ENCODE assay signal across 1 cellular context in the genomic region with DNA sequence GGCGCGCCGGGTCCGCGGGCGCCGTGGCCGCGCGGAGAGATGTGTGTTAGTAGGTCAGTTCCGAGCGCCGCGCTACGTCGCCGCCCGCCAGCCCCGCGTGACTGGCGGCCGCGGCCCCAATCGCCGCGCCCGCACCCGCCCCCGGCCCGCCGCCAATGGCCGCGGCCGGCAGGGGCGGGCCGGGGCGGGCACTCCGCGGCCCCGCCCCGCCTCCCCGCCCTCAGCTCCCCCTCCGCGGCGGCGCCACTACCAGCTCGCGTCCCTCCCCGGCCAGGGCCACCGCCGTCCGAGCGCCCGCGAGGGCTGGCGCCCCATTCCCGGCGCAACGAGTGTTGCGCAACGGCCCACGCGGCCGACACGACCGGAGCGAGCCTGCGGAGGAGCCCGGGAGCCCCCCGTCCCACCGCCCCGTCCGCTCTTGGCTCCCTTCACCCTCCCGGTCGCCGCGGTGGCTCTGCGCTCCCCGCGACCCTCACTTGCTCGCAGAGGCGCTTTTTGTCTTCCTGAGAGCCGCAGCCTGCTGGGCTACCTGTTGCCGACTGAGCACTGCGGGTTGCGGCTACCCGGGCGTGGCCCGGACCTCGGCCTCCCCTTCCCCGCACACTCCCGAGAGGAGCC.
A peak's percentile ranks its signal among the peaks of the same experiment; 100 is the strongest.
TF ChIP-seq lines count a peak whose summit lies in the region.

A gene with protein sequence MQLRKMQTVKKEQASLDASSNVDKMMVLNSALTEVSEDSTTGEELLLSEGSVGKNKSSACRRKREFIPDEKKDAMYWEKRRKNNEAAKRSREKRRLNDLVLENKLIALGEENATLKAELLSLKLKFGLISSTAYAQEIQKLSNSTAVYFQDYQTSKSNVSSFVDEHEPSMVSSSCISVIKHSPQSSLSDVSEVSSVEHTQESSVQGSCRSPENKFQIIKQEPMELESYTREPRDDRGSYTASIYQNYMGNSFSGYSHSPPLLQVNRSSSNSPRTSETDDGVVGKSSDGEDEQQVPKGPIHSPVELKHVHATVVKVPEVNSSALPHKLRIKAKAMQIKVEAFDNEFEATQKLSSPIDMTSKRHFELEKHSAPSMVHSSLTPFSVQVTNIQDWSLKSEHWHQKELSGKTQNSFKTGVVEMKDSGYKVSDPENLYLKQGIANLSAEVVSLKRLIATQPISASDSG (minus strand): TSS at position 48 of the 618 bp plus-strand sequence. CDS start 13,098 bp downstream, outside the sequence.

TF ChIP-seq in K562, 482 proteins besides CTCF, POLR2A, EP300 and RAD21 (continued from another document and continues in another):
- TF ChIP-seq, protein P1, sequence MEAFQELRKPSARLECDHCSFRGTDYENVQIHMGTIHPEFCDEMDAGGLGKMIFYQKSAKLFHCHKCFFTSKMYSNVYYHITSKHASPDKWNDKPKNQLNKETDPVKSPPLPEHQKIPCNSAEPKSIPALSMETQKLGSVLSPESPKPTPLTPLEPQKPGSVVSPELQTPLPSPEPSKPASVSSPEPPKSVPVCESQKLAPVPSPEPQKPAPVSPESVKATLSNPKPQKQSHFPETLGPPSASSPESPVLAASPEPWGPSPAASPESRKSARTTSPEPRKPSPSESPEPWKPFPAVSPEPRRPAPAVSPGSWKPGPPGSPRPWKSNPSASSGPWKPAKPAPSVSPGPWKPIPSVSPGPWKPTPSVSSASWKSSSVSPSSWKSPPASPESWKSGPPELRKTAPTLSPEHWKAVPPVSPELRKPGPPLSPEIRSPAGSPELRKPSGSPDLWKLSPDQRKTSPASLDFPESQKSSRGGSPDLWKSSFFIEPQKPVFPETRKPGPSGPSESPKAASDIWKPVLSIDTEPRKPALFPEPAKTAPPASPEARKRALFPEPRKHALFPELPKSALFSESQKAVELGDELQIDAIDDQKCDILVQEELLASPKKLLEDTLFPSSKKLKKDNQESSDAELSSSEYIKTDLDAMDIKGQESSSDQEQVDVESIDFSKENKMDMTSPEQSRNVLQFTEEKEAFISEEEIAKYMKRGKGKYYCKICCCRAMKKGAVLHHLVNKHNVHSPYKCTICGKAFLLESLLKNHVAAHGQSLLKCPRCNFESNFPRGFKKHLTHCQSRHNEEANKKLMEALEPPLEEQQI (IDR thresholded peaks at IDR 0.05): no peak
- TF ChIP-seq, protein P2, sequence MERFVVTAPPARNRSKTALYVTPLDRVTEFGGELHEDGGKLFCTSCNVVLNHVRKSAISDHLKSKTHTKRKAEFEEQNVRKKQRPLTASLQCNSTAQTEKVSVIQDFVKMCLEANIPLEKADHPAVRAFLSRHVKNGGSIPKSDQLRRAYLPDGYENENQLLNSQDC (CRISPR knock-in tag; IDR thresholded peaks at IDR 0.05): no peak
- TF ChIP-seq RBM17 (IDR thresholded peaks at IDR 0.05; ENCODE audit: borderline replicate concordance, low read depth, low read length) (no peak), ATF7 (IDR thresholded peaks at IDR 0.05) (no peak), BRD9 (IDR thresholded peaks at IDR 0.05; ENCODE audit: low read depth, partially characterized antibody) (no peak), TAF7 (tag; IDR thresholded peaks at IDR 0.05) (no peak), ZNF232 (CRISPR knock-in tag; IDR thresholded peaks at IDR 0.05) (no peak), NBN (IDR thresholded peaks at IDR 0.05; ENCODE audit: low read depth) (no peak), PHB (CRISPR knock-in tag; IDR thresholded peaks at IDR 0.05) (no peak), RFX7 (CRISPR knock-in tag; IDR thresholded peaks at IDR 0.05) (no peak), ZNF436 (CRISPR knock-in tag; IDR thresholded peaks at IDR 0.05) (no peak), HMG20B (CRISPR knock-in tag; IDR thresholded peaks at IDR 0.05) (no peak), PRPF4 (IDR thresholded peaks at IDR 0.05; ENCODE audit: insufficient read depth, low read depth, low read length, poor library complexity, severe bottlenecking) (no peak), HMGN3 (IDR thresholded peaks at IDR 0.05; ENCODE audit: borderline replicate concordance, extremely low read depth, insufficient read length, low read depth, low read length) (peak; percentile 21), PHTF2 (CRISPR knock-in tag; IDR thresholded peaks at IDR 0.05) (no peak), PHF20 (IDR thresholded peaks at IDR 0.05; ENCODE audit: partially characterized antibody) (no peak), SMARCB1 (IDR thresholded peaks at IDR 0.05; ENCODE audit: insufficient read length, low read depth) (no peak), MAFG (tag; conservative IDR thresholded peaks at IDR 0.05) (no peak), MCM5 (IDR thresholded peaks at IDR 0.05; ENCODE audit: low read depth) (no peak), CC2D1A (IDR thresholded peaks at IDR 0.05) (no peak), CBX3 (IDR thresholded peaks at IDR 0.05; ENCODE audit: borderline replicate concordance in 1 of 2, low read length in 2 of 2) (no peak), SNRNP70 (optimal IDR thresholded peaks at IDR 0.05; ENCODE audit: low read depth, low read length) (no peak), PYGO2 (tag; IDR thresholded peaks at IDR 0.05) (no peak), ETV6 (IDR thresholded peaks at IDR 0.05; ENCODE audit: borderline replicate concordance in 1 of 2, low read depth in 2 of 2, low read length in 1 of 2) (no peak), ETV6 (CRISPR knock-in tag; IDR thresholded peaks at IDR 0.05; ENCODE audit: borderline replicate concordance) (no peak), TAL1 (IDR thresholded peaks at IDR 0.05) (no peak), PHB2 (IDR thresholded peaks at IDR 0.05; ENCODE audit: low read depth) (no peak), ZNF263 (CRISPR knock-in tag; IDR thresholded peaks at IDR 0.05; ENCODE audit: borderline replicate concordance) (no peak), BHLHE40 (IDR thresholded peaks at IDR 0.05; ENCODE audit: low read length) (no peak), SIRT6 (IDR thresholded peaks at IDR 0.05; ENCODE audit: low read depth, low read length) (no peak), ZNF3 (CRISPR knock-in tag; IDR thresholded peaks at IDR 0.05) (no peak)
- TF ChIP-seq, protein P3, sequence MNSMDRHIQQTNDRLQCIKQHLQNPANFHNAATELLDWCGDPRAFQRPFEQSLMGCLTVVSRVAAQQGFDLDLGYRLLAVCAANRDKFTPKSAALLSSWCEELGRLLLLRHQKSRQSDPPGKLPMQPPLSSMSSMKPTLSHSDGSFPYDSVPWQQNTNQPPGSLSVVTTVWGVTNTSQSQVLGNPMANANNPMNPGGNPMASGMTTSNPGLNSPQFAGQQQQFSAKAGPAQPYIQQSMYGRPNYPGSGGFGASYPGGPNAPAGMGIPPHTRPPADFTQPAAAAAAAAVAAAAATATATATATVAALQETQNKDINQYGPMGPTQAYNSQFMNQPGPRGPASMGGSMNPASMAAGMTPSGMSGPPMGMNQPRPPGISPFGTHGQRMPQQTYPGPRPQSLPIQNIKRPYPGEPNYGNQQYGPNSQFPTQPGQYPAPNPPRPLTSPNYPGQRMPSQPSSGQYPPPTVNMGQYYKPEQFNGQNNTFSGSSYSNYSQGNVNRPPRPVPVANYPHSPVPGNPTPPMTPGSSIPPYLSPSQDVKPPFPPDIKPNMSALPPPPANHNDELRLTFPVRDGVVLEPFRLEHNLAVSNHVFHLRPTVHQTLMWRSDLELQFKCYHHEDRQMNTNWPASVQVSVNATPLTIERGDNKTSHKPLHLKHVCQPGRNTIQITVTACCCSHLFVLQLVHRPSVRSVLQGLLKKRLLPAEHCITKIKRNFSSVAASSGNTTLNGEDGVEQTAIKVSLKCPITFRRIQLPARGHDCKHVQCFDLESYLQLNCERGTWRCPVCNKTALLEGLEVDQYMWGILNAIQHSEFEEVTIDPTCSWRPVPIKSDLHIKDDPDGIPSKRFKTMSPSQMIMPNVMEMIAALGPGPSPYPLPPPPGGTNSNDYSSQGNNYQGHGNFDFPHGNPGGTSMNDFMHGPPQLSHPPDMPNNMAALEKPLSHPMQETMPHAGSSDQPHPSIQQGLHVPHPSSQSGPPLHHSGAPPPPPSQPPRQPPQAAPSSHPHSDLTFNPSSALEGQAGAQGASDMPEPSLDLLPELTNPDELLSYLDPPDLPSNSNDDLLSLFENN (IDR thresholded peaks at IDR 0.05; ENCODE audit: low read depth in 2 of 2, low read length in 2 of 2): no peak
- TF ChIP-seq, protein P4, sequence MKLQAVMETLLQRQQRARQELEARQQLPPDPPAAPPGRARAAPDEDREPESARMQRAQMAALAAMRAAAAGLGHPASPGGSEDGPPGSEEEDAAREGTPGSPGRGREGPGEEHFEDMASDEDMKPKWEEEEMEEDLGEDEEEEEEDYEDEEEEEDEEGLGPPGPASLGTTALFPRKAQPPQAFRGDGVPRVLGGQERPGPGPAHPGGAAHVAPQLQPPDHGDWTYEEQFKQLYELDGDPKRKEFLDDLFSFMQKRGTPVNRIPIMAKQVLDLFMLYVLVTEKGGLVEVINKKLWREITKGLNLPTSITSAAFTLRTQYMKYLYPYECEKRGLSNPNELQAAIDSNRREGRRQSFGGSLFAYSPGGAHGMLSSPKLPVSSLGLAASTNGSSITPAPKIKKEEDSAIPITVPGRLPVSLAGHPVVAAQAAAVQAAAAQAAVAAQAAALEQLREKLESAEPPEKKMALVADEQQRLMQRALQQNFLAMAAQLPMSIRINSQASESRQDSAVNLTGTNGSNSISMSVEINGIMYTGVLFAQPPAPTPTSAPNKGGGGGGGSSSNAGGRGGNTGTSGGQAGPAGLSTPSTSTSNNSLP (IDR thresholded peaks at IDR 0.05; ENCODE audit: borderline replicate concordance, low read depth, low read length): no peak
- TF ChIP-seq, protein P5, sequence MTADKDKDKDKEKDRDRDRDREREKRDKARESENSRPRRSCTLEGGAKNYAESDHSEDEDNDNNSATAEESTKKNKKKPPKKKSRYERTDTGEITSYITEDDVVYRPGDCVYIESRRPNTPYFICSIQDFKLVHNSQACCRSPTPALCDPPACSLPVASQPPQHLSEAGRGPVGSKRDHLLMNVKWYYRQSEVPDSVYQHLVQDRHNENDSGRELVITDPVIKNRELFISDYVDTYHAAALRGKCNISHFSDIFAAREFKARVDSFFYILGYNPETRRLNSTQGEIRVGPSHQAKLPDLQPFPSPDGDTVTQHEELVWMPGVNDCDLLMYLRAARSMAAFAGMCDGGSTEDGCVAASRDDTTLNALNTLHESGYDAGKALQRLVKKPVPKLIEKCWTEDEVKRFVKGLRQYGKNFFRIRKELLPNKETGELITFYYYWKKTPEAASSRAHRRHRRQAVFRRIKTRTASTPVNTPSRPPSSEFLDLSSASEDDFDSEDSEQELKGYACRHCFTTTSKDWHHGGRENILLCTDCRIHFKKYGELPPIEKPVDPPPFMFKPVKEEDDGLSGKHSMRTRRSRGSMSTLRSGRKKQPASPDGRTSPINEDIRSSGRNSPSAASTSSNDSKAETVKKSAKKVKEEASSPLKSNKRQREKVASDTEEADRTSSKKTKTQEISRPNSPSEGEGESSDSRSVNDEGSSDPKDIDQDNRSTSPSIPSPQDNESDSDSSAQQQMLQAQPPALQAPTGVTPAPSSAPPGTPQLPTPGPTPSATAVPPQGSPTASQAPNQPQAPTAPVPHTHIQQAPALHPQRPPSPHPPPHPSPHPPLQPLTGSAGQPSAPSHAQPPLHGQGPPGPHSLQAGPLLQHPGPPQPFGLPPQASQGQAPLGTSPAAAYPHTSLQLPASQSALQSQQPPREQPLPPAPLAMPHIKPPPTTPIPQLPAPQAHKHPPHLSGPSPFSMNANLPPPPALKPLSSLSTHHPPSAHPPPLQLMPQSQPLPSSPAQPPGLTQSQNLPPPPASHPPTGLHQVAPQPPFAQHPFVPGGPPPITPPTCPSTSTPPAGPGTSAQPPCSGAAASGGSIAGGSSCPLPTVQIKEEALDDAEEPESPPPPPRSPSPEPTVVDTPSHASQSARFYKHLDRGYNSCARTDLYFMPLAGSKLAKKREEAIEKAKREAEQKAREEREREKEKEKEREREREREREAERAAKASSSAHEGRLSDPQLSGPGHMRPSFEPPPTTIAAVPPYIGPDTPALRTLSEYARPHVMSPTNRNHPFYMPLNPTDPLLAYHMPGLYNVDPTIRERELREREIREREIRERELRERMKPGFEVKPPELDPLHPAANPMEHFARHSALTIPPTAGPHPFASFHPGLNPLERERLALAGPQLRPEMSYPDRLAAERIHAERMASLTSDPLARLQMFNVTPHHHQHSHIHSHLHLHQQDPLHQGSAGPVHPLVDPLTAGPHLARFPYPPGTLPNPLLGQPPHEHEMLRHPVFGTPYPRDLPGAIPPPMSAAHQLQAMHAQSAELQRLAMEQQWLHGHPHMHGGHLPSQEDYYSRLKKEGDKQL (CRISPR knock-in tag; IDR thresholded peaks at IDR 0.05; ENCODE audit: borderline replicate concordance): 0 out of 2 replicates have a peak, but pooled peaks have one; percentile 29
